Comparison of ENCODE assay signal across 1 cellular context in the genomic region with DNA sequence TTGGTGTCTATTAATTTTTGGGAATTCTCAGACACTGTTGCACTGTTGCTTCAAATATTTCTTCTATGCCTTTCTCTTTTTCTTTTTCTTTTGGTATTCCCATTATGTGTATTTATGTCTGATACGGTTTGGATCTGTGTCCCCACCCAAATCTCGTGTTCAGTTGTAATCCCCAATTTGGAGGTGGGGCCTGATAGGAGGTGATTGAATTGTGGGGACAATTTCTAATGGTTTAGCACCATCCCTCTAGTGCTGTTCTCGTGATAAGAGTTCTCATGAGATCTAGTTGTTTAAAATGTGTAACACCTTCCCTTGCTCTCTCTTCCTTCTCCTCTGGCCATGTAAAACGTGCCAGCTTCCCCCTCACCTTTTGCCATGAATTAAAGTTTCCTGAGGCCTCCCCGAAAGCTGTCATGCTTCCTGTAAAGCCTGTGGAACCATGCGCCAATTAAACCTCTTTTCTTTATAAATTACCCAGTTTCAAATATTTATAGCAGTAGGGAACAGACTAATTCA.
TF ChIP-seq lines count a peak whose summit lies in the region.

No MANE protein-coding gene starts in this region.

TF ChIP-seq in K562, 482 proteins besides CTCF, POLR2A, EP300 and RAD21:
- TF ChIP-seq SRF (CRISPR knock-in tag; IDR thresholded peaks at IDR 0.05), result no peak
- TF ChIP-seq, protein P1, sequence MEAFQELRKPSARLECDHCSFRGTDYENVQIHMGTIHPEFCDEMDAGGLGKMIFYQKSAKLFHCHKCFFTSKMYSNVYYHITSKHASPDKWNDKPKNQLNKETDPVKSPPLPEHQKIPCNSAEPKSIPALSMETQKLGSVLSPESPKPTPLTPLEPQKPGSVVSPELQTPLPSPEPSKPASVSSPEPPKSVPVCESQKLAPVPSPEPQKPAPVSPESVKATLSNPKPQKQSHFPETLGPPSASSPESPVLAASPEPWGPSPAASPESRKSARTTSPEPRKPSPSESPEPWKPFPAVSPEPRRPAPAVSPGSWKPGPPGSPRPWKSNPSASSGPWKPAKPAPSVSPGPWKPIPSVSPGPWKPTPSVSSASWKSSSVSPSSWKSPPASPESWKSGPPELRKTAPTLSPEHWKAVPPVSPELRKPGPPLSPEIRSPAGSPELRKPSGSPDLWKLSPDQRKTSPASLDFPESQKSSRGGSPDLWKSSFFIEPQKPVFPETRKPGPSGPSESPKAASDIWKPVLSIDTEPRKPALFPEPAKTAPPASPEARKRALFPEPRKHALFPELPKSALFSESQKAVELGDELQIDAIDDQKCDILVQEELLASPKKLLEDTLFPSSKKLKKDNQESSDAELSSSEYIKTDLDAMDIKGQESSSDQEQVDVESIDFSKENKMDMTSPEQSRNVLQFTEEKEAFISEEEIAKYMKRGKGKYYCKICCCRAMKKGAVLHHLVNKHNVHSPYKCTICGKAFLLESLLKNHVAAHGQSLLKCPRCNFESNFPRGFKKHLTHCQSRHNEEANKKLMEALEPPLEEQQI (IDR thresholded peaks at IDR 0.05), result peak; percentile 74; the same call in 1 of the 2 replicates
- peak; percentile 92 for TF ChIP-seq ZNF431 (CRISPR knock-in tag; IDR thresholded peaks at IDR 0.05)
- TF ChIP-seq HCFC1 (IDR thresholded peaks at IDR 0.05; ENCODE audit: low read depth, low read length), result no peak
- peak; percentile 82 for TF ChIP-seq CC2D1A (IDR thresholded peaks at IDR 0.05)
- no peak for TF ChIP-seq TEAD4 (IDR thresholded peaks at IDR 0.05; ENCODE audit: low read length)
- no peak for TF ChIP-seq TEAD4 (CRISPR knock-in tag; IDR thresholded peaks at IDR 0.05; ENCODE audit: borderline replicate concordance)
